Comparison of ENCODE assay signal across 8 cellular contexts in genomic region chr19:39506944-39507714, GRCh38. TPM values are rescaled to one million over a fixed set of nuclear protein-coding genes. Genes with fewer than 3 reads are reported as not detected.
A peak's percentile ranks its signal among the peaks of the same experiment; 100 is the strongest.
DNase-seq lines count a peak whose midpoint lies in the region; ATAC-seq lines count a peak whose summit lies in the region.

No MANE protein-coding gene starts in this region.

- H3K27me3 ChIP-seq in ectodermal cell (ENCODE audit: control insufficient read depth, insufficient read depth, low read length, poor library complexity, severe bottlenecking), result peaks cover 80% of the 10 kb centered on the region
- peaks cover 33 to 37% of the 10 kb centered on the region in 2 donors for H3K27me3 ChIP-seq in mucosa of rectum (ENCODE audit: control insufficient read depth in 2 of 2, insufficient read depth in 2 of 2, low read length in 2 of 2)

- H3K27ac Mint-ChIP-seq in stimulated activated naive CD8-positive, alpha-beta T cell treated with anti-CD3 and anti-CD28 coated beads, Interleukin-15, amount 100 ng/mL, for 72 hours, result no peak overlapping the region

- peak; percentile 56 to 87 for DNase-seq in NCI-H187 (lab: John Stamatoyannopoulos, UW)
- no peak for DNase-seq in NCI-H187 treated with DMSO at 0.1 percent for 48 hours (lab: John Stamatoyannopoulos, UW)
- DNase-seq in NCI-H1417 treated with DMSO at 0.1 percent for 48 hours (lab: John Stamatoyannopoulos, UW), result peak; percentile 54
- DNase-seq in activated CD4-positive, CD25-positive, alpha-beta regulatory T cell treated with anti-CD3 and anti-CD28 coated beads, Interleukin-2, amount 50 U/mL, for 72 hours, result peak; percentile 52
- DNase-seq in stimulated activated naive CD8-positive, alpha-beta T cell treated with anti-CD3 and anti-CD28 coated beads, Interleukin-15, amount 100 ng/mL, for 72 hours, result peak; percentile 67 to 72

- H3K4me1 ChIP-seq in ectodermal cell (ENCODE audit: control insufficient read depth, insufficient read depth, low read length), result peaks cover 3% of the 10 kb centered on the region
- peaks cover 3 to 7% of the 10 kb centered on the region in 2 donors for H3K4me1 ChIP-seq in mucosa of rectum (ENCODE audit: control insufficient read depth in 2 of 2, insufficient read depth in 2 of 2, low read length in 2 of 2)

- no peaks in the 10 kb centered on the region for H3K9me3 ChIP-seq in ectodermal cell (ENCODE audit: control insufficient read depth, low read length)
- H3K9me3 ChIP-seq in mucosa of rectum (ENCODE audit: control insufficient read depth in 2 of 2, low read length in 2 of 2), result no peaks in the 10 kb centered on the region

- H3K4me1 Mint-ChIP-seq in stimulated activated naive CD8-positive, alpha-beta T cell treated with anti-CD3 and anti-CD28 coated beads, Interleukin-15, amount 100 ng/mL, for 72 hours, result peaks cover 34% of the 10 kb centered on the region

- 2 to 3% methylated on average over 96 of the region's 96 CpGs for WGBS in ectodermal cell, 2 experiments

- H3K9me3 Mint-ChIP-seq in stimulated activated naive CD8-positive, alpha-beta T cell treated with anti-CD3 and anti-CD28 coated beads, Interleukin-15, amount 100 ng/mL, for 72 hours, result no peaks in the 10 kb centered on the region

- peak overlapping the region; percentile 76 to 95 for H3K4me3 Mint-ChIP-seq in stimulated activated naive CD8-positive, alpha-beta T cell treated with anti-CD3 and anti-CD28 coated beads, Interleukin-15, amount 100 ng/mL, for 72 hours

- no peak overlapping the region for H3K9ac ChIP-seq in mucosa of rectum (ENCODE audit: low read depth in 1 of 2, low read length in 2 of 2)

- H3K4me3 ChIP-seq in ectodermal cell (ENCODE audit: insufficient read depth, low read depth, low read length), result peak overlapping the region; percentile 48
- H3K4me3 ChIP-seq in mucosa of rectum (ENCODE audit: low read length in 2 of 2), result peak overlapping the region; percentile 22 to 56

- peak; percentile 84 for ATAC-seq in stimulated activated naive CD8-positive, alpha-beta T cell treated with anti-CD3 and anti-CD28 coated beads, Interleukin-15, amount 100 ng/mL, for 72 hours
- no peak for ATAC-seq in GM18868 (IDR thresholded peaks at IDR 0.05; ENCODE audit: unreplicated experiment)

- no peak overlapping the region for H3K27ac ChIP-seq in ectodermal cell (ENCODE audit: insufficient read depth, low read depth, low read length, poor library complexity, severe bottlenecking)
- no peak overlapping the region for H3K27ac ChIP-seq in mucosa of rectum (ENCODE audit: low read depth in 2 of 2, low read length in 2 of 2)

- peaks cover 59% of the 10 kb centered on the region for H3K27me3 Mint-ChIP-seq in stimulated activated naive CD8-positive, alpha-beta T cell treated with anti-CD3 and anti-CD28 coated beads, Interleukin-15, amount 100 ng/mL, for 72 hours

- H3K36me3 ChIP-seq in ectodermal cell (ENCODE audit: control insufficient read depth, insufficient read depth, low read length), result no peaks in the 10 kb centered on the region
- H3K36me3 ChIP-seq in mucosa of rectum (ENCODE audit: control insufficient read depth in 2 of 2, insufficient read depth in 2 of 2, low read length in 2 of 2), result no peaks in the 10 kb centered on the region

RNA-seq across cellular contexts. Expression of gene SELENOV, which starts 7.8 kb away (rescaled TPM):
- 3.5 TPM for polyA plus RNA-seq in ectodermal cell (2013, experiment 1 of 4)
- polyA plus RNA-seq in ectodermal cell (2013, experiment 2 of 4), result 4.1 TPM
- polyA plus RNA-seq in ectodermal cell (2013, experiment 3 of 4), result 4.1 TPM
- 3.2 TPM for polyA plus RNA-seq in ectodermal cell (2013, experiment 4 of 4)

RNA-seq across cellular contexts. Expression of gene DLL3, which starts 8.4 kb away (rescaled TPM):
- polyA plus RNA-seq in ectodermal cell (2013, experiment 1 of 4), result 7.9 TPM
- polyA plus RNA-seq in ectodermal cell (2013, experiment 2 of 4), result 4.3 TPM
- 9.9 TPM for polyA plus RNA-seq in ectodermal cell (2013, experiment 3 of 4)
- polyA plus RNA-seq in ectodermal cell (2013, experiment 4 of 4), result 13.3 TPM

RNA-seq across cellular contexts. Expression of gene EID2B, which starts 25.5 kb away (rescaled TPM):
- 9.9 TPM for polyA plus RNA-seq in ectodermal cell (2013, experiment 1 of 4)
- polyA plus RNA-seq in ectodermal cell (2013, experiment 2 of 4), result 8.3 TPM
- polyA plus RNA-seq in ectodermal cell (2013, experiment 3 of 4), result 4.8 TPM
- 7.9 TPM for polyA plus RNA-seq in ectodermal cell (2013, experiment 4 of 4)

RNA-seq across cellular contexts. Expression of gene TIMM50, which starts 26.5 kb away (rescaled TPM):
- 97.3 TPM for polyA plus RNA-seq in ectodermal cell (2013, experiment 1 of 4)
- 97.1 TPM for polyA plus RNA-seq in ectodermal cell (2013, experiment 2 of 4)
- 68.0 TPM for polyA plus RNA-seq in ectodermal cell (2013, experiment 3 of 4)
- polyA plus RNA-seq in ectodermal cell (2013, experiment 4 of 4), result 83.7 TPM

RNA-seq across cellular contexts. Expression of gene EID2, which starts 32.8 kb away (rescaled TPM):
- 31.5 TPM for polyA plus RNA-seq in ectodermal cell (2013, experiment 1 of 4)
- polyA plus RNA-seq in ectodermal cell (2013, experiment 2 of 4), result 27.8 TPM
- 26.9 TPM for polyA plus RNA-seq in ectodermal cell (2013, experiment 3 of 4)
- polyA plus RNA-seq in ectodermal cell (2013, experiment 4 of 4), result 33.6 TPM
